18 cellular contexts compared by ENCODE assay signal in the genomic region with DNA sequence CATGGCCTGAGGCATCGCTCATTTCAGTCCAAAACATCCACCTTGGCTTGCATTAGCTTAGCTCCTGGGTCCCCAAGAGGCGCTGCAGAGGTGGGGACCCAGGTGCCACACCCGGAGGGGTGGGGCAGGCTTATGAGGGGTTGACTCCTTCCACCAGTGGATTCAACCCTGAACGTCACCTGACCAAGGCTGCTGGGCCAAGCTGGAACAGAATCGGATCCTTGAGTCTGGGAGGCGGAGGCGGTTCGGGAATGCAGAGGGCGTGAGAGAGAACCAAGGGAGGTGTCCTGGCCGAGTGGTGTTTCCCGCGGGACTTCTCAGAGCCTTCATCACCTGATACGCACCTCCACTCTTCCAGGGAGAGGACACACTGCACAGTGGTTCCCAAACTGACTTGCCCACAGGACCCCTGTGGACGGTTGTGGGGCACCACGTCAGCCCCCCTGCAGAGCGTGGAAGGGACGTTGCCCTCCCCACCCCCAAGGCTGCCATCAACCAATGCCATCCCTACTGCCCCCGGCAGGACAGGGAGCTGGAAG. TPM values are rescaled to one million over a fixed set of nuclear protein-coding genes. Genes with fewer than 3 reads are reported as not detected.
A peak's percentile ranks its signal among the peaks of the same experiment; 100 is the strongest.
DNase-seq lines count a peak whose midpoint lies in the region; ATAC-seq and TF ChIP-seq lines count a peak whose summit lies in the region.
"Had no signal": no experiment of that assay in that cellular context is flagged by ENCODE, and none has a peak within 500 bp of the region (broad histone marks: within the 10 kb centered on the region; RNA-seq: fewer than 3 reads in every experiment).

No MANE protein-coding gene starts in this region.

- no peak for TF ChIP-seq CTCF in HCT116 (IDR thresholded peaks at IDR 0.05 in 2 of 3, conservative IDR thresholded peaks at IDR 0.05 in 1 of 3; ENCODE audit: borderline replicate concordance in 1 of 3, insufficient read depth in 1 of 3, low read depth in 2 of 3, low read length in 2 of 3)
- TF ChIP-seq CTCF in fibroblast of the aortic adventitia (IDR thresholded peaks at IDR 0.05; ENCODE audit: insufficient read depth, low read length), result no peak
- no peak for TF ChIP-seq CTCF in testis (IDR thresholded peaks at IDR 0.05)

- H3K4me3 ChIP-seq in HCT116 (replicated peaks in 1 of 2; ENCODE audit: low read depth in 1 of 2, low read length in 2 of 2) (no peak overlapping the region), fibroblast of the aortic adventitia (ENCODE audit: low read depth, low read length) (no peak overlapping the region), testis (no peak overlapping the region)
- H3K4me3 ChIP-seq: A549 had no signal

- TF ChIP-seq POLR2A in HCT116 (IDR thresholded peaks at IDR 0.05; ENCODE audit: borderline replicate concordance, extremely low read depth, insufficient read depth, insufficient read length), result no peak
- TF ChIP-seq POLR2A in testis (IDR thresholded peaks at IDR 0.05), result no peak

- H3K27ac ChIP-seq in HCT116 (ENCODE audit: low read depth, low read length) (peak overlapping the region; percentile 83; the same call in 1 of the 2 replicates), testis (no peak overlapping the region)

- H3K79me2 ChIP-seq in HCT116 (ENCODE audit: insufficient read depth, low read length), result peaks cover 3% of the 10 kb centered on the region; the same call in 1 of the 2 replicates

- ATAC-seq in HCT116, result no peak
- ATAC-seq in HG03097 (IDR thresholded peaks at IDR 0.05; ENCODE audit: low FRiP score, unreplicated experiment), result no peak
- no peak for ATAC-seq in GM21786 (IDR thresholded peaks at IDR 0.05; ENCODE audit: unreplicated experiment)
- ATAC-seq: A549 had no signal

- no TSS peak for BruUV-seq in HCT116 (replicated peaks; lab: Mats Ljungman, UMichigan)

- no peaks in the 10 kb centered on the region for H3K27me3 ChIP-seq in HCT116 (ENCODE audit: insufficient read depth, low read length)
- no peaks in the 10 kb centered on the region for H3K27me3 ChIP-seq in testis

- CTCF ChIA-PET in HCT116 (lab: Charles Lee), result interaction anchor here (3.3 kb wide), 1 partner anchor 10 kb away, joined by 14 read pairs; no protein-coding TSS in a partner anchor

- H3K9me3 ChIP-seq in HCT116 (ENCODE audit: control insufficient read depth in 1 of 2, insufficient read depth in 1 of 2, low read depth in 1 of 2, low read length in 2 of 2) (no peaks in the 10 kb centered on the region), testis (no peaks in the 10 kb centered on the region)
- H3K9me3 ChIP-seq: A549 had no signal

- H3K4me1 ChIP-seq in HCT116 (ENCODE audit: control insufficient read depth in 1 of 2, insufficient read depth in 2 of 2, low read length in 2 of 2) (peaks cover 53 to 60% of the 10 kb centered on the region in 2 experiments), testis (peaks cover 16% of the 10 kb centered on the region)

- 0 out of 2 replicates have a peak overlapping the region, but pooled peaks have one; percentile 53 for H3K9ac ChIP-seq in HCT116 (ENCODE audit: low read length)

- 46 to 65% methylated on average over 4 to 18 of the region's 18 CpGs for WGBS in testis, 2 donors

- DNase-seq in HCT116 (ENCODE audit: low read depth, low spot score), result no peak
- DNase-seq in fibroblast of the aortic adventitia (ENCODE audit: low read depth), result peak; percentile 14
- peak; percentile 27 for DNase-seq in testis
- no peak for DNase-seq in H4 (ENCODE audit: low spot score)
- no peak for DNase-seq in NCI-H446 treated with DMSO at 0.1 percent for 48 hours (lab: John Stamatoyannopoulos, UW)
- DNase-seq: CD4-positive, alpha-beta T cell; DMS79; H7; KG1; MV-4-11; NCI-H1694 treated with DMSO at 0.1 percent for 48 hours; NCI-H510A; NCI-H748 treated with DMSO at 0.1 percent for 48 hours; SIG-M5 had no signal

- H3K36me3 ChIP-seq in HCT116 (ENCODE audit: control insufficient read depth in 1 of 2, insufficient read depth in 2 of 2, low read length in 2 of 2) (no peaks in the 10 kb centered on the region), testis (ENCODE audit: low read depth, missing control alignments) (no peaks in the 10 kb centered on the region)

- intact Hi-C loops in HCT116 (cut with micrococcal nuclease), result no loop called here
- intact Hi-C loops in testis (cut with DNase I; ENCODE audit: low total_unique reads), result no loop called here

- RAD21 ChIA-PET in HCT116 (lab: Charles Lee; ENCODE audit: low non-redundant PET in 1 of 2, low total read pairs in 2 of 2, uncharacterized antibody in 2 of 2, unreplicated experiment in 2 of 2), result no interaction called here

- TF ChIP-seq RAD21 in HCT116 (IDR thresholded peaks at IDR 0.05; ENCODE audit: low read depth), result no peak

- no peaks in the 10 kb centered on the region for H4K20me1 ChIP-seq in HCT116 (ENCODE audit: insufficient read depth)

- no peak overlapping the region for H2AFZ ChIP-seq in HCT116 (ENCODE audit: low read depth, low read length, poor library complexity, severe bottlenecking)

- peak overlapping the region; percentile 62 for H3K4me2 ChIP-seq in HCT116 (ENCODE audit: low read length)

- POLR2A ChIA-PET in HCT116 (lab: Charles Lee), result interaction anchor here (0.5 kb wide), 1 partner anchor 488 kb away, joined by 4 read pairs; the partner anchor contains the start of gene COX19

- H3K9me2 ChIP-seq in HCT116 (ENCODE audit: insufficient read depth), result no peaks in the 10 kb centered on the region

TF ChIP-seq in HCT116, 20 proteins besides CTCF, POLR2A, EP300 and RAD21 (continues in another document):
- TF ChIP-seq, protein P1, sequence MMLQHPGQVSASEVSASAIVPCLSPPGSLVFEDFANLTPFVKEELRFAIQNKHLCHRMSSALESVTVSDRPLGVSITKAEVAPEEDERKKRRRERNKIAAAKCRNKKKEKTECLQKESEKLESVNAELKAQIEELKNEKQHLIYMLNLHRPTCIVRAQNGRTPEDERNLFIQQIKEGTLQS (IDR thresholded peaks at IDR 0.05), result no peak
- no peak for TF ChIP-seq TCF7L2 (IDR thresholded peaks at IDR 0.05; ENCODE audit: borderline replicate concordance, extremely low read depth, insufficient read depth, insufficient read length)
- TF ChIP-seq EZH2 (IDR thresholded peaks at IDR 0.05), result no peak
- no peak for TF ChIP-seq CEBPB (IDR thresholded peaks at IDR 0.05; ENCODE audit: low read depth)
- TF ChIP-seq, protein P2, sequence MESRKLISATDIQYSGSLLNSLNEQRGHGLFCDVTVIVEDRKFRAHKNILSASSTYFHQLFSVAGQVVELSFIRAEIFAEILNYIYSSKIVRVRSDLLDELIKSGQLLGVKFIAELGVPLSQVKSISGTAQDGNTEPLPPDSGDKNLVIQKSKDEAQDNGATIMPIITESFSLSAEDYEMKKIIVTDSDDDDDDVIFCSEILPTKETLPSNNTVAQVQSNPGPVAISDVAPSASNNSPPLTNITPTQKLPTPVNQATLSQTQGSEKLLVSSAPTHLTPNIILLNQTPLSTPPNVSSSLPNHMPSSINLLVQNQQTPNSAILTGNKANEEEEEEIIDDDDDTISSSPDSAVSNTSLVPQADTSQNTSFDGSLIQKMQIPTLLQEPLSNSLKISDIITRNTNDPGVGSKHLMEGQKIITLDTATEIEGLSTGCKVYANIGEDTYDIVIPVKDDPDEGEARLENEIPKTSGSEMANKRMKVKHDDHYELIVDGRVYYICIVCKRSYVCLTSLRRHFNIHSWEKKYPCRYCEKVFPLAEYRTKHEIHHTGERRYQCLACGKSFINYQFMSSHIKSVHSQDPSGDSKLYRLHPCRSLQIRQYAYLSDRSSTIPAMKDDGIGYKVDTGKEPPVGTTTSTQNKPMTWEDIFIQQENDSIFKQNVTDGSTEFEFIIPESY (IDR thresholded peaks at IDR 0.05; ENCODE audit: extremely low read depth, insufficient replicate concordance, low read length), result no peak
- no peak for TF ChIP-seq ZFX (IDR thresholded peaks at IDR 0.05)
- TF ChIP-seq SIN3A (IDR thresholded peaks at IDR 0.05; ENCODE audit: low read depth), result no peak

TF ChIP-seq in PFSK-1, 5 proteins besides CTCF, POLR2A, EP300 and RAD21:
- peak; percentile 17; the same call in 1 of the 2 replicates for TF ChIP-seq POLR2AphosphoS5 (IDR thresholded peaks at IDR 0.05; ENCODE audit: low read depth, low read length)
- no peak for TF ChIP-seq SIN3A (IDR thresholded peaks at IDR 0.05; ENCODE audit: borderline replicate concordance, insufficient read depth, low read length)
- no peak for TF ChIP-seq FOXP2 (optimal IDR thresholded peaks at IDR 0.05; ENCODE audit: borderline replicate concordance, extremely low read depth, extremely low read length, insufficient read depth)

RNA-seq across cellular contexts. Expression of gene MICALL2, which starts 4.5 kb away (rescaled TPM):
- total RNA-seq in HCT116 (2021; ENCODE audit: unreplicated experiment), result 60.7 TPM
- 37.9 and 38.6 TPM in 2 replicates for polyA plus RNA-seq in HCT116 (2012)
- polyA plus RNA-seq in PFSK-1 (2012; ENCODE audit: insufficient read length, low read depth), result 61.4 TPM
- total RNA-seq in fibroblast of the aortic adventitia (ENCODE audit: low replicate concordance), result 21.5 and 28.9 TPM in 2 replicates
- 10 to 100 TPM; 29.4 to 39.4 TPM for total RNA-seq in testis
- 13.4 TPM for polyA plus RNA-seq in testis (ENCODE audit: insufficient read depth, low read depth, low replicate concordance)
- total RNA-seq in H4 (2014; rRNA removed; shearing (Covaris generic)), result 9.8 and 13.4 TPM in 2 replicates

RNA-seq across cellular contexts. Expression of gene INTS1, which starts 40.4 kb away (rescaled TPM):
- total RNA-seq in HCT116 (2021; ENCODE audit: unreplicated experiment), result 167 TPM
- 100 TPM in 2 replicates for polyA plus RNA-seq in HCT116 (2012)
- 80.2 TPM for polyA plus RNA-seq in PFSK-1 (2012; ENCODE audit: insufficient read length, low read depth)
- total RNA-seq in fibroblast of the aortic adventitia (ENCODE audit: low replicate concordance), result 44.2 and 53.1 TPM in 2 replicates
- 100 to 1,000 TPM; 142 to 185 TPM for total RNA-seq in testis
- 142 TPM for polyA plus RNA-seq in testis (ENCODE audit: insufficient read depth, low read depth, low replicate concordance)
- total RNA-seq in H4 (2014; rRNA removed; shearing (Covaris generic)), result 32.7 and 34.1 TPM in 2 replicates

Comparison
In these comparisons a context has a peak if more than half of its experiments do, and no peak if none do; other contexts are left out.
1. DNase-seq: peak in fibroblast of the aortic adventitia (single experiment) and testis (single experiment); none in HCT116 (single experiment), H4 (single experiment) and NCI-H446 treated with DMSO at 0.1 percent for 48 hours (single experiment).